ENCODE assay signal across 19 cellular contexts in the genomic region with DNA sequence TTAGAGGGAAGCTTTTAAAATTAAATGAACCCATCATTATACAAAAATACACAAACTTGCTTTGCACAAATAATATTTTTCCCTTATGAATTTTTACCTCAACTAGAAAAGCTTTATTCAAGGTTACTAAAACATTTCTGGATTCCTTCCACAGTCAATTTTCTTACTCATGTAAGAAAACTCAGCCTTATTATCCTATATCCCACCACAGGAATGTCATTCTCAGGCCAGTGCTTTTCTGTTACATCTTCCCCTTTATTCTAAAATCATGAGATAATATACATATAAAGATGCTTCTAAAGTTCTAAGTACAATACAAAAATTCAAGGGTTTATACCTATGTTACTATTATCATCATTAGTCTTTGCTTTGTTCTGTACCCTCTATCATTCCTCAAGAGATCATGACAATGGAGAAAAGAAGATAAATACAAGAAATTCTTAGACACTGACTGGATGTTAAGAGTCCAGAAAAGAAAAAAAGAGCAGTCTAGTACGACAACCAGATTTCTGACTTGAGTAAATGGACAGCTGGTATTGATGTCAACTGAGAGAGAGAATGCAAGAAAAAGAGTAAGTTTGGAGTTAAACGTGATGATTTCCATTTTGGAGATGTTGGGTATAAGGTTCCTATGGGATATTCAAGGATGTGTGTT.
DNase-seq lines count a peak whose midpoint lies in the region; ATAC-seq and TF ChIP-seq lines count a peak whose summit lies in the region.
"Had no signal": no experiment of that assay in that cellular context is flagged by ENCODE, and none has a peak within 500 bp of the region (broad histone marks: within the 10 kb centered on the region; RNA-seq: fewer than 3 reads in every experiment).

No MANE protein-coding gene starts in this region.

- H3K27ac ChIP-seq in PC-3 (ENCODE audit: low read length) = no peak overlapping the region
- H3K27ac ChIP-seq: parathyroid adenoma, skin epidermis, suprapubic skin had no signal

- POLR2A ChIA-PET in PC-3 (lab: Charles Lee; ENCODE audit: unreplicated experiment) = no interaction called here

- no peaks in the 10 kb centered on the region for H3K4me1 ChIP-seq in PC-3 (ENCODE audit: insufficient read depth, low read length)
- H3K4me1 ChIP-seq: BE2C, parathyroid adenoma, suprapubic skin had no signal

- intact Hi-C loops in PC-3 (cut with micrococcal nuclease) = no loop called here

- ATAC-seq in PC-3 (no peak; the same call in 1 of the 2 replicates), HG03432 (IDR thresholded peaks at IDR 0.05; ENCODE audit: unreplicated experiment) (no peak), GM18858 (IDR thresholded peaks at IDR 0.05; ENCODE audit: unreplicated experiment) (no peak)

- H3K9me3 ChIP-seq in PC-3 (ENCODE audit: low read length) = no peaks in the 10 kb centered on the region
- H3K9me3 ChIP-seq: BE2C, suprapubic skin had no signal

- no peak overlapping the region for H2AFZ ChIP-seq in PC-3 (ENCODE audit: low read length)
- H2AFZ ChIP-seq: parathyroid adenoma had no signal

- peak; percentile 28 for DNase-seq in Daoy (ENCODE audit: low read depth)
- DNase-seq in PC-3 = peak; percentile 28
- peak; percentile 75 for DNase-seq in dedifferentiated amniotic fluid mesenchymal stem cell (ENCODE audit: extremely low spot score)
- peak; percentile 58 for DNase-seq in non-pigmented ciliary epithelial cell (ENCODE audit: low read depth)
- no peak for DNase-seq in germinal center (ENCODE audit: low spot score)
- DNase-seq in activated CD4-positive, CD25-positive, alpha-beta regulatory T cell treated with anti-CD3 and anti-CD28 coated beads, Interleukin-2, amount 50 U/mL, for 72 hours = no peak
- DNase-seq: activated CD4-positive, alpha-beta T cell treated with anti-CD3 and anti-CD28 coated beads, Interleukin-2, amount 50 U/mL, for 4 hours; activated T-cell treated with anti-CD3 and anti-CD28 coated beads, Interleukin-2, amount 50 U/mL, for 24 hours; BE2C; GOT3; KG1; NCI-H1105 treated with DMSO at 0.1 percent for 48 hours; NCI-H774; stimulated activated CD4-positive, alpha-beta T cell treated with anti-CD3 and anti-CD28 coated beads, Interleukin-4, amount 100 ng/mL, for 4 hours had no signal

- H3K4me3 ChIP-seq in PC-3 (ENCODE audit: low read length) = no peak overlapping the region
- H3K4me3 ChIP-seq: skin epidermis, suprapubic skin had no signal

- no peaks in the 10 kb centered on the region for H3K79me2 ChIP-seq in PC-3 (ENCODE audit: low read length)
- H3K79me2 ChIP-seq: parathyroid adenoma had no signal

- H3K9me2 ChIP-seq in PC-3 (replicated peaks; ENCODE audit: low read length) = no peaks in the 10 kb centered on the region

- no peaks in the 10 kb centered on the region for H3K27me3 ChIP-seq in PC-3 (ENCODE audit: low read length)
- H3K27me3 ChIP-seq: BE2C, suprapubic skin had no signal

- no peaks in the 10 kb centered on the region for H4K20me1 ChIP-seq in PC-3 (ENCODE audit: low read length)

- H3K9ac ChIP-seq in PC-3 (ENCODE audit: low read length) = no peak overlapping the region
- H3K9ac ChIP-seq: parathyroid adenoma had no signal

- CTCF ChIA-PET in PC-3 (lab: Charles Lee) = no interaction called here

- H3K36me3 ChIP-seq in PC-3 (ENCODE audit: low read depth, low read length) = peaks cover 9% of the 10 kb centered on the region

- no peak for TF ChIP-seq CTCF in PC-3 (conservative IDR thresholded peaks at IDR 0.05; ENCODE audit: low read depth, low read length)

- H3K4me2 ChIP-seq in PC-3 (ENCODE audit: low read length) = no peak overlapping the region

- H3F3A ChIP-seq in PC-3 (ENCODE audit: low read length, unreplicated experiment) = no peaks in the 10 kb centered on the region

- BruUV-seq in PC-3 (replicated peaks; lab: Mats Ljungman, UMichigan) = no TSS peak

Comparison
In these comparisons a context has a peak if more than half of its experiments do, and no peak if none do; other contexts are left out.
1. DNase-seq: peak in Daoy (single experiment), PC-3 (single experiment), dedifferentiated amniotic fluid mesenchymal stem cell (single experiment) and non-pigmented ciliary epithelial cell (single experiment); none in germinal center (single experiment) and activated CD4-positive, CD25-positive, alpha-beta regulatory T cell treated with anti-CD3 and anti-CD28 coated beads, Interleukin-2, amount 50 U/mL, for 72 hours (single experiment).